23 cellular contexts compared by ENCODE assay signal in the genomic region with DNA sequence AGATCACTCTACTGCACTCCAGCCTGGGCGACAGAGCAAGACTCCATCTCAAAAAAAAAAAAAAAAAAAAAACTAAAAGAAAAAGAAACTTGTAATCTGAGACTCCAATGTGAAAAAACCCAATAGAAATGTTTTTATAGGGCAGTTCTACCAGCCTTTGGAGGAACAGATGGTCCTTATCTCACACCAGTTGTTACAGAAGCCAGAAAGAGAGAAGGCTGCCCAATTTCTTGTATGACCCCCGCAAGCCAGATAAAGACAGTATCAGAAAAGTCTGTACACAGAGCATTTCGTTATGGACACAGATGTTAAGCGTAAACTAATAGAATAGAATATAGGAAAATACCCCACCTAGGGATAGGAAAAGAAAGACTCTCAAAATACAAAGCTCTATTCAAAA. TPM values are rescaled to one million over a fixed set of nuclear protein-coding genes. Genes with fewer than 3 reads are reported as not detected.
DNase-seq lines count a peak whose midpoint lies in the region; ATAC-seq and TF ChIP-seq lines count a peak whose summit lies in the region.
"Had no signal": no experiment of that assay in that cellular context is flagged by ENCODE, and none has a peak within 500 bp of the region (broad histone marks: within the 10 kb centered on the region; RNA-seq: fewer than 3 reads in every experiment).

No MANE protein-coding gene starts in this region.

- H3K4me3 ChIP-seq in adipocyte (ENCODE audit: low read length) (no peak overlapping the region), fibroblast of the aortic adventitia (ENCODE audit: low read depth, low read length) (no peak overlapping the region), suprapubic skin (no peak overlapping the region), gastroesophageal sphincter (no peak overlapping the region)
- H3K4me3 ChIP-seq: left lung, SJCRH30 had no signal

- H3K9me3 ChIP-seq in adipocyte (ENCODE audit: control insufficient read depth, low read length), result no peaks in the 10 kb centered on the region
- no peaks in the 10 kb centered on the region for H3K9me3 ChIP-seq in suprapubic skin
- no peaks in the 10 kb centered on the region for H3K9me3 ChIP-seq in gastroesophageal sphincter
- H3K9me3 ChIP-seq: left lung, SJCRH30 had no signal

- 76% methylated on average over 4 of the region's 4 CpGs for WGBS in suprapubic skin
- 38 to 64% methylated on average over 4 of the region's 4 CpGs for WGBS in gastroesophageal sphincter (ENCODE audit: low coverage in 1 of 2), 2 donors

- peak; percentile 5 for TF ChIP-seq CTCF in fibroblast of the aortic adventitia (IDR thresholded peaks at IDR 0.05; ENCODE audit: insufficient read depth, low read length)
- no peak for TF ChIP-seq CTCF in suprapubic skin (IDR thresholded peaks at IDR 0.05)
- TF ChIP-seq CTCF in gastroesophageal sphincter (IDR thresholded peaks at IDR 0.05), result no peak

- TF ChIP-seq EP300 in suprapubic skin (IDR thresholded peaks at IDR 0.05), result no peak
- no peak for TF ChIP-seq EP300 in gastroesophageal sphincter (IDR thresholded peaks at IDR 0.05)

- H3K27me3 ChIP-seq in adipocyte (replicated peaks; ENCODE audit: control insufficient read depth, insufficient read depth, low read length) (no peaks in the 10 kb centered on the region), suprapubic skin (no peaks in the 10 kb centered on the region), gastroesophageal sphincter (peaks cover 23% of the 10 kb centered on the region)

- no peaks in the 10 kb centered on the region for H3K36me3 ChIP-seq in adipocyte (ENCODE audit: control insufficient read depth, insufficient read depth, low read length, severe bottlenecking)
- no peaks in the 10 kb centered on the region for H3K36me3 ChIP-seq in suprapubic skin
- no peaks in the 10 kb centered on the region for H3K36me3 ChIP-seq in gastroesophageal sphincter
- H3K36me3 ChIP-seq: left lung, SJCRH30 had no signal

- H3K27ac ChIP-seq in suprapubic skin, result no peak overlapping the region
- no peak overlapping the region for H3K27ac ChIP-seq in gastroesophageal sphincter
- H3K27ac ChIP-seq: left lung, SJCRH30 had no signal

- H3K4me1 ChIP-seq in adipocyte (ENCODE audit: control insufficient read depth, insufficient read depth, low read length) (peaks cover 12% of the 10 kb centered on the region), suprapubic skin (no peaks in the 10 kb centered on the region), gastroesophageal sphincter (no peaks in the 10 kb centered on the region)
- H3K4me1 ChIP-seq: left lung had no signal

- no peak for ATAC-seq in gastroesophageal sphincter
- ATAC-seq: activated CD4-positive, CD25-positive, alpha-beta regulatory T cell treated with anti-CD3 and anti-CD28 coated beads, Interleukin-2, amount 50 U/mL, for 24 hours; activated naive CD8-positive, alpha-beta T cell treated with anti-CD3 and anti-CD28 coated beads, Interleukin-2, amount 50 U/mL, for 24 hours; left lung had no signal

- TF ChIP-seq POLR2A in suprapubic skin (IDR thresholded peaks at IDR 0.05), result no peak
- TF ChIP-seq POLR2A in gastroesophageal sphincter (IDR thresholded peaks at IDR 0.05), result no peak

- peak; percentile 86 for DNase-seq in DMS 273 (lab: John Stamatoyannopoulos, UW; ENCODE audit: unreplicated experiment)
- DNase-seq in NCI-H2171 treated with DMSO at 0.1 percent for 48 hours (lab: John Stamatoyannopoulos, UW), result peak; percentile 97
- peak; percentile 19 for DNase-seq in adipocyte (ENCODE audit: low read depth)
- DNase-seq in fibroblast of the aortic adventitia (ENCODE audit: low read depth), result peak; percentile 55
- no peak for DNase-seq in NCI-H1417 treated with DMSO at 0.1 percent for 48 hours (lab: John Stamatoyannopoulos, UW)
- no peak for DNase-seq in suprapubic skin (ENCODE audit: low spot score in 2 of 2)
- no peak for DNase-seq in activated naive CD4-positive, alpha-beta T cell treated with anti-CD3 and anti-CD28 coated beads, Interleukin-2, amount 50 U/mL, for 16 hours
- DNase-seq: activated CD4-positive, alpha-beta T cell treated with anti-CD3 and anti-CD28 coated beads, Interleukin-2, amount 50 U/mL, for 48 hours; activated naive CD8-positive, alpha-beta T cell treated with anti-CD3 and anti-CD28 coated beads, Interleukin-2, amount 50 U/mL, for 24 hours; activated T-cell treated with anti-CD3 and anti-CD28 coated beads, Interleukin-2, amount 50 U/mL, for 48 hours; glutamatergic neuron; left lung; mesenchymal stem cell; NCI-H1105 treated with DMSO at 0.1 percent for 48 hours; NCI-H2029 treated with DMSO at 0.1 percent for 48 hours; NCI-H2227 treated with DMSO at 0.1 percent for 48 hours; stimulated activated CD4-positive, alpha-beta T cell treated with anti-CD3 and anti-CD28 coated beads, Interleukin-1b, Interleukin-23, amount 100 ng/mL, for 48 hours; stimulated activated naive CD4-positive, alpha-beta T cell treated with Interleukin-2 at 50 U/mL for 16 hours had no signal

- H3K9ac ChIP-seq in adipocyte (ENCODE audit: low read length), result no peak overlapping the region

RNA-seq across cellular contexts. Expression of gene TSGA10IP, which starts 11.3 kb away (rescaled TPM):
- total RNA-seq in fibroblast of the aortic adventitia (ENCODE audit: low replicate concordance) (not detected in 2 replicates), suprapubic skin (not detected), gastroesophageal sphincter (not detected)
- total RNA-seq: HT-29, left lung, M059J, SJCRH30 had no signal

RNA-seq across cellular contexts. Expression of gene DRAP1, which starts 14.8 kb away (rescaled TPM):
- total RNA-seq in fibroblast of the aortic adventitia (ENCODE audit: low replicate concordance), result 155 and 317 TPM in 2 replicates
- 10 to 100 TPM; 54.2 to 82.5 (median 68.0) TPM for total RNA-seq in suprapubic skin
- 100 to 1,000 TPM in 2 of 4 donors, 10 to 100 TPM in 2; 80.2 to 118 (median 98.8) TPM for total RNA-seq in gastroesophageal sphincter

RNA-seq across cellular contexts. Expression of gene C11orf68, which starts 15.2 kb away (rescaled TPM):
- total RNA-seq in fibroblast of the aortic adventitia (ENCODE audit: low replicate concordance), result 9.6 and 44.8 TPM in 2 replicates
- total RNA-seq in suprapubic skin, result 10 to 100 TPM; 17.4 to 21.6 (median 19.5) TPM
- 10 to 100 TPM; 19.4 to 38.4 (median 33.3) TPM for total RNA-seq in gastroesophageal sphincter

RNA-seq across cellular contexts. Expression of gene SART1, which starts 27.5 kb away (rescaled TPM):
- total RNA-seq in fibroblast of the aortic adventitia (ENCODE audit: low replicate concordance), result 22.7 and 71.2 TPM in 2 replicates
- 10 to 100 TPM; 21.1 to 56.6 (median 26.1) TPM for total RNA-seq in suprapubic skin
- total RNA-seq in gastroesophageal sphincter, result 10 to 100 TPM; 32.3 to 96.1 (median 39.7) TPM

RNA-seq across cellular contexts. Expression of gene FOSL1, which starts 33.8 kb away (rescaled TPM):
- total RNA-seq in fibroblast of the aortic adventitia (ENCODE audit: low replicate concordance) (11.4 and 73.9 TPM in 2 replicates), suprapubic skin (100 to 1,000 TPM in 1 of 4 donors, 10 to 100 TPM in 1, 1 to 10 TPM in 2; 5.0 to 118 (median 28.9) TPM), gastroesophageal sphincter (10 to 100 TPM in 1 of 4 donors, 1 to 10 TPM in 3; 1.4 to 24.9 (median 4.1) TPM)

Comparison
In these comparisons a context has a peak if more than half of its experiments do, and no peak if none do; other contexts are left out.
1. DNase-seq: peak in DMS 273 (single experiment), NCI-H2171 treated with DMSO at 0.1 percent for 48 hours (single experiment), adipocyte (single experiment) and fibroblast of the aortic adventitia (single experiment); none in NCI-H1417 treated with DMSO at 0.1 percent for 48 hours (single experiment), suprapubic skin (0 of 2) and activated naive CD4-positive, alpha-beta T cell treated with anti-CD3 and anti-CD28 coated beads, Interleukin-2, amount 50 U/mL, for 16 hours (single experiment).